ENCODE assay signal across 7 cellular contexts in the genomic region with DNA sequence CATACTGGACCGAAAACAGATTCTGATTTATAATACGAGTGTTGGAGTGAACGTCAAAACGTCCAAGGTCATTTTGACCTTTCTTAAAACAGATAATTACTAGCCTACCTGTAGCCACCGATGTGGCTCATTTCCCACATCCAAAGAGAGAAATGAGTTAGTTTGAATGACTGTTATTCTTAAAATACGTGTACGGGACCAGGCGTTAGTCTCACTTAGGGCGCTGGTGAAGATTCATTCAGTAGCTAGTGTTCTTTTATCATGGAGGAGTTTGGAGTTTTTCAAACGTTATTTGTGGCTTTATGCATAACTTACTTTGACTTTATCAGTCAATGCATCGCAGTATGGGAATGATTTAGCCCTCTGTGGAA. TPM values are rescaled to one million over a fixed set of nuclear protein-coding genes. Genes with fewer than 3 reads are reported as not detected.
DNase-seq lines count a peak whose midpoint lies in the region; ATAC-seq and TF ChIP-seq lines count a peak whose summit lies in the region.

No MANE protein-coding gene starts in this region.

- H3K4me3 Mint-ChIP-seq in GM23338 (peak overlapping the region; percentile 79), activated B cell treated with CpG ODN at 0.5 μM for 24 hours (peak overlapping the region; percentile 67)

- H3K27me3 ChIP-seq in GM23338 (ENCODE audit: insufficient read depth) (peaks cover 51% of the 10 kb centered on the region), iPS-15b (ENCODE audit: control insufficient read depth, insufficient read depth, low read length) (peaks cover 51% of the 10 kb centered on the region)

- CTCF ChIA-PET in activated B cell treated with CpG ODN at 0.5 μM for 24 hours (lab: Charles Lee) = no interaction called here

- no peaks in the 10 kb centered on the region; the same call in 2 of the 3 replicates for H3K9me3 Mint-ChIP-seq in GM23338
- no peaks in the 10 kb centered on the region for H3K9me3 Mint-ChIP-seq in activated B cell treated with CpG ODN at 0.5 μM for 24 hours

- H3F3A ChIP-seq in GM23338 (replicated peaks; ENCODE audit: low read depth) = no peaks in the 10 kb centered on the region; the same call in 1 of the 2 replicates

- peaks cover 18% of the 10 kb centered on the region for H3K4me1 ChIP-seq in GM23338 (ENCODE audit: insufficient read depth)
- H3K4me1 ChIP-seq in iPS-15b (ENCODE audit: control insufficient read depth, insufficient read depth, low read length) = no peaks in the 10 kb centered on the region

- H3K27ac Mint-ChIP-seq in GM23338 (no peak overlapping the region), activated B cell treated with CpG ODN at 0.5 μM for 24 hours (no peak overlapping the region)

- no peaks in the 10 kb centered on the region for H3K9me3 ChIP-seq in iPS-15b (ENCODE audit: control insufficient read depth, insufficient read depth, low read length)

- intact Hi-C loops in activated B cell treated with CpG ODN at 0.5 μM for 24 hours (cut with micrococcal nuclease) = no loop called here

- H3K79me2 ChIP-seq in GM23338 (replicated peaks; ENCODE audit: insufficient read depth) = no peaks in the 10 kb centered on the region

- DNase-seq in GM23338 (ENCODE audit: low spot score) (no peak), activated B cell treated with CpG ODN at 0.5 μM for 24 hours (no peak), SHP77 (lab: John Stamatoyannopoulos, UW) (no peak)

- H2AFZ ChIP-seq in GM23338 = no peak overlapping the region

- ATAC-seq in GM23338 (no peak), activated B cell treated with CpG ODN at 0.5 μM for 24 hours (ENCODE audit: low read depth) (no peak), HG02610 (IDR thresholded peaks at IDR 0.05; ENCODE audit: unreplicated experiment) (no peak), GM19324 (IDR thresholded peaks at IDR 0.05; ENCODE audit: low FRiP score, unreplicated experiment) (no peak)

- H3K4me3 ChIP-seq in GM23338 (peak overlapping the region; percentile 78), iPS-15b (ENCODE audit: low read depth, low read length) (peak overlapping the region; percentile 50), skin epidermis (peak overlapping the region; percentile 39 to 72 (median 60))

- H3K36me3 ChIP-seq in GM23338 (ENCODE audit: insufficient read depth) (no peaks in the 10 kb centered on the region), iPS-15b (ENCODE audit: control insufficient read depth, insufficient read depth, low read length) (no peaks in the 10 kb centered on the region)

- H4K20me1 ChIP-seq in GM23338 (replicated peaks; ENCODE audit: insufficient read depth) = no peaks in the 10 kb centered on the region

- no peaks in the 10 kb centered on the region for H3K9me2 ChIP-seq in GM23338 (ENCODE audit: insufficient read depth)

- TF ChIP-seq CTCF in GM23338 (conservative IDR thresholded peaks at IDR 0.05; ENCODE audit: low read depth in 2 of 2) (no peak), activated B cell treated with CpG ODN at 0.5 μM for 24 hours (IDR thresholded peaks at IDR 0.05) (no peak)

- H3K4me2 ChIP-seq in GM23338 = peak overlapping the region; percentile 91

- H3K4me1 Mint-ChIP-seq in GM23338 (peaks cover 11% of the 10 kb centered on the region), activated B cell treated with CpG ODN at 0.5 μM for 24 hours (peaks cover 11% of the 10 kb centered on the region)

- POLR2A ChIA-PET in activated B cell treated with CpG ODN at 0.5 μM for 24 hours (lab: Charles Lee) = no interaction called here

- H3K27me3 Mint-ChIP-seq in GM23338 (ENCODE audit: insufficient read depth, low read depth, poor library complexity) = peaks cover 31% of the 10 kb centered on the region
- peaks cover 24% of the 10 kb centered on the region for H3K27me3 Mint-ChIP-seq in activated B cell treated with CpG ODN at 0.5 μM for 24 hours

- H3K36me3 Mint-ChIP-seq in GM23338 (ENCODE audit: low read depth) (no peaks in the 10 kb centered on the region; the same call in 2 of the 3 replicates), activated B cell treated with CpG ODN at 0.5 μM for 24 hours (ENCODE audit: low read depth) (no peaks in the 10 kb centered on the region)

- H3K9ac ChIP-seq in iPS-15b (ENCODE audit: low read depth, low read length) = no peak overlapping the region

- no peak overlapping the region for H3K27ac ChIP-seq in GM23338 (ENCODE audit: low read depth)
- peak overlapping the region in 16 of 21 experiments; percentile 1 to 92 (median 81) for H3K27ac ChIP-seq in skin epidermis

TF ChIP-seq in GM23338, 12 proteins besides CTCF, POLR2A, EP300 and RAD21 (continues in another document):
- TF ChIP-seq JUNB (IDR thresholded peaks at IDR 0.05; ENCODE audit: unreplicated experiment) = no peak
- TF ChIP-seq, protein P1, sequence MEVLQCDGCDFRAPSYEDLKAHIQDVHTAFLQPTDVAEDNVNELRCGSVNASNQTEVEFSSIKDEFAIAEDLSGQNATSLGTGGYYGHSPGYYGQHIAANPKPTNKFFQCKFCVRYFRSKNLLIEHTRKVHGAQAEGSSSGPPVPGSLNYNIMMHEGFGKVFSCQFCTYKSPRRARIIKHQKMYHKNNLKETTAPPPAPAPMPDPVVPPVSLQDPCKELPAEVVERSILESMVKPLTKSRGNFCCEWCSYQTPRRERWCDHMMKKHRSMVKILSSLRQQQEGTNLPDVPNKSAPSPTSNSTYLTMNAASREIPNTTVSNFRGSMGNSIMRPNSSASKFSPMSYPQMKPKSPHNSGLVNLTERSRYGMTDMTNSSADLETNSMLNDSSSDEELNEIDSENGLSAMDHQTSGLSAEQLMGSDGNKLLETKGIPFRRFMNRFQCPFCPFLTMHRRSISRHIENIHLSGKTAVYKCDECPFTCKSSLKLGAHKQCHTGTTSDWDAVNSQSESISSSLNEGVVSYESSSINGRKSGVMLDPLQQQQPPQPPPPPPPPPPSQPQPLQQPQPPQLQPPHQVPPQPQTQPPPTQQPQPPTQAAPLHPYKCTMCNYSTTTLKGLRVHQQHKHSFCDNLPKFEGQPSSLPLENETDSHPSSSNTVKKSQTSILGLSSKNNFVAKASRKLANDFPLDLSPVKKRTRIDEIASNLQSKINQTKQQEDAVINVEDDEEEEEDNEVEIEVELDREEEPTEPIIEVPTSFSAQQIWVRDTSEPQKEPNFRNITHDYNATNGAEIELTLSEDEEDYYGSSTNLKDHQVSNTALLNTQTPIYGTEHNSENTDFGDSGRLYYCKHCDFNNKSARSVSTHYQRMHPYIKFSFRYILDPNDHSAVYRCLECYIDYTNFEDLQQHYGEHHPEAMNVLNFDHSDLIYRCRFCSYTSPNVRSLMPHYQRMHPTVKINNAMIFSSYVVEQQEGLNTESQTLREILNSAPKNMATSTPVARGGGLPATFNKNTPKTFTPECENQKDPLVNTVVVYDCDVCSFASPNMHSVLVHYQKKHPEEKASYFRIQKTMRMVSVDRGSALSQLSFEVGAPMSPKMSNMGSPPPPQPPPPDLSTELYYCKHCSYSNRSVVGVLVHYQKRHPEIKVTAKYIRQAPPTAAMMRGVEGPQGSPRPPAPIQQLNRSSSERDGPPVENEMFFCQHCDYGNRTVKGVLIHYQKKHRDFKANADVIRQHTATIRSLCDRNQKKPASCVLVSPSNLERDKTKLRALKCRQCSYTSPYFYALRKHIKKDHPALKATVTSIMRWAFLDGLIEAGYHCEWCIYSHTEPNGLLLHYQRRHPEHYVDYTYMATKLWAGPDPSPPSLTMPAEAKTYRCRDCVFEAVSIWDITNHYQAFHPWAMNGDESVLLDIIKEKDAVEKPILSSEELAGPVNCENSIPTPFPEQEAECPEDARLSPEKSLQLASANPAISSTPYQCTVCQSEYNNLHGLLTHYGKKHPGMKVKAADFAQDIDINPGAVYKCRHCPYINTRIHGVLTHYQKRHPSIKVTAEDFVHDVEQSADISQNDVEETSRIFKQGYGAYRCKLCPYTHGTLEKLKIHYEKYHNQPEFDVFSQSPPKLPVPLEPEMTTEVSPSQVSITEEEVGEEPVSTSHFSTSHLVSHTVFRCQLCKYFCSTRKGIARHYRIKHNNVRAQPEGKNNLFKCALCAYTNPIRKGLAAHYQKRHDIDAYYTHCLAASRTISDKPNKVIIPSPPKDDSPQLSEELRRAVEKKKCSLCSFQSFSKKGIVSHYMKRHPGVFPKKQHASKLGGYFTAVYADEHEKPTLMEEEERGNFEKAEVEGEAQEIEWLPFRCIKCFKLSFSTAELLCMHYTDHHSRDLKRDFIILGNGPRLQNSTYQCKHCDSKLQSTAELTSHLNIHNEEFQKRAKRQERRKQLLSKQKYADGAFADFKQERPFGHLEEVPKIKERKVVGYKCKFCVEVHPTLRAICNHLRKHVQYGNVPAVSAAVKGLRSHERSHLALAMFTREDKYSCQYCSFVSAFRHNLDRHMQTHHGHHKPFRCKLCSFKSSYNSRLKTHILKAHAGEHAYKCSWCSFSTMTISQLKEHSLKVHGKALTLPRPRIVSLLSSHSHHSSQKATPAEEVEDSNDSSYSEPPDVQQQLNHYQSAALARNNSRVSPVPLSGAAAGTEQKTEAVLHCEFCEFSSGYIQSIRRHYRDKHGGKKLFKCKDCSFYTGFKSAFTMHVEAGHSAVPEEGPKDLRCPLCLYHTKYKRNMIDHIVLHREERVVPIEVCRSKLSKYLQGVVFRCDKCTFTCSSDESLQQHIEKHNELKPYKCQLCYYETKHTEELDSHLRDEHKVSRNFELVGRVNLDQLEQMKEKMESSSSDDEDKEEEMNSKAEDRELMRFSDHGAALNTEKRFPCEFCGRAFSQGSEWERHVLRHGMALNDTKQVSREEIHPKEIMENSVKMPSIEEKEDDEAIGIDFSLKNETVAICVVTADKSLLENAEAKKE (CRISPR knock-in tag; IDR thresholded peaks at IDR 0.05) = no peak
- TF ChIP-seq NANOG (IDR thresholded peaks at IDR 0.05; ENCODE audit: borderline replicate concordance) = no peak
- TF ChIP-seq, protein P2, sequence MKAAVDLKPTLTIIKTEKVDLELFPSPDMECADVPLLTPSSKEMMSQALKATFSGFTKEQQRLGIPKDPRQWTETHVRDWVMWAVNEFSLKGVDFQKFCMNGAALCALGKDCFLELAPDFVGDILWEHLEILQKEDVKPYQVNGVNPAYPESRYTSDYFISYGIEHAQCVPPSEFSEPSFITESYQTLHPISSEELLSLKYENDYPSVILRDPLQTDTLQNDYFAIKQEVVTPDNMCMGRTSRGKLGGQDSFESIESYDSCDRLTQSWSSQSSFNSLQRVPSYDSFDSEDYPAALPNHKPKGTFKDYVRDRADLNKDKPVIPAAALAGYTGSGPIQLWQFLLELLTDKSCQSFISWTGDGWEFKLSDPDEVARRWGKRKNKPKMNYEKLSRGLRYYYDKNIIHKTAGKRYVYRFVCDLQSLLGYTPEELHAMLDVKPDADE (IDR thresholded peaks at IDR 0.05) = no peak
- TF ChIP-seq EZH2 (IDR thresholded peaks at IDR 0.05; ENCODE audit: low read depth, unreplicated experiment) = no peak
- TF ChIP-seq POLR2AphosphoS5 (IDR thresholded peaks at IDR 0.05; ENCODE audit: low read depth) = no peak
- TF ChIP-seq STAT1 (IDR thresholded peaks at IDR 0.05; ENCODE audit: unreplicated experiment) = no peak
- no peak for TF ChIP-seq CREB1 (CRISPR knock-in tag; IDR thresholded peaks at IDR 0.05; ENCODE audit: low read depth)
- TF ChIP-seq ZNF331 (CRISPR knock-in tag; IDR thresholded peaks at IDR 0.05; ENCODE audit: low read depth) = no peak
- TF ChIP-seq EZH2phosphoT487 (IDR thresholded peaks at IDR 0.05; ENCODE audit: unreplicated experiment) = no peak

RNA-seq across cellular contexts. Expression of a gene that starts 1.4 kb away (rescaled TPM):
- 2.1 and 2.2 TPM in 2 replicates for total RNA-seq in GM23338 (2014; rRNA removed; shearing (Covaris generic))
- 0.94 and 1.3 TPM in 2 replicates for polyA plus RNA-seq in GM23338 (2016; fragmentation: Nextera tagmentation; extraction: Ambion mirVana)
- not detected in 2 replicates for total RNA-seq in activated B cell treated with CpG ODN at 0.5 μM for 24 hours
